ENCODE assay signal across 8 cellular contexts in genomic region chr12:51424662-51425539, GRCh38. TPM values are rescaled to one million over a fixed set of nuclear protein-coding genes. Genes with fewer than 3 reads are reported as not detected.
DNase-seq lines count a peak whose midpoint lies in the region; ATAC-seq, FAIRE-seq and TF ChIP-seq lines count a peak whose summit lies in the region.

TSS of gene SLC4A8 (plus strand) at chr12:51424831. CDS start at chr12:51424988, 157 bp downstream.

- no peaks in the 10 kb centered on the region for H4K20me1 ChIP-seq in fibroblast of lung (ENCODE audit: control insufficient read depth, extremely low read depth, insufficient read depth, low read length)

- peak within 1 kb of the TSS; percentile 78 for H3K4me2 ChIP-seq in fibroblast of lung (ENCODE audit: extremely low read depth, insufficient read depth, low read length)

- peak within 1 kb of the TSS; percentile 62 for H3K27ac ChIP-seq in fibroblast of lung (ENCODE audit: insufficient read depth, low read length)

- peaks cover 2% of the 10 kb centered on the region for H3K4me1 ChIP-seq in fibroblast of lung (ENCODE audit: control insufficient read depth, extremely low read depth, insufficient read depth, low read length)

- H3K9me3 Mint-ChIP-seq in naive B cell = no peaks in the 10 kb centered on the region

- peak within 1 kb of the TSS; percentile 79 to 89 (median 85) for H3K4me3 Mint-ChIP-seq in naive B cell

- peak; percentile 53 for TF ChIP-seq CTCF in D721Med (IDR thresholded peaks at IDR 0.05; ENCODE audit: insufficient read depth, missing control alignments)
- peak; percentile 68 to 77 for TF ChIP-seq CTCF in fibroblast of lung (conservative IDR thresholded peaks at IDR 0.05 in 1 of 2, IDR thresholded peaks at IDR 0.05 in 1 of 2; ENCODE audit: low read depth in 1 of 2, low read length in 2 of 2)

- DNase-seq in D721Med (ENCODE audit: insufficient read length, low spot score) = peak; percentile 80
- peak; percentile 75 for DNase-seq in HuH-7.5 (ENCODE audit: low spot score)
- peak; percentile 61 for DNase-seq in activated T-helper 1 cell treated with Interleukin-2 at 50 U/mL for 16 hours (ENCODE audit: low read depth)
- peak; percentile 88 to 89 for DNase-seq in fibroblast of lung (ENCODE audit: low read depth in 2 of 2)
- peak; percentile 79 for DNase-seq in naive B cell
- peak; percentile 65 to 75 for DNase-seq in stimulated activated CD8-positive, alpha-beta memory T cell treated with anti-CD3 and anti-CD28 coated beads, Interleukin-7, amount 100 ng/mL, for 48 hours (ENCODE audit: extremely low read depth in 1 of 2, low read depth in 1 of 2)

- H3K79me2 ChIP-seq in fibroblast of lung (ENCODE audit: control insufficient read depth, insufficient read depth, low read length) = peaks cover 2% of the 10 kb centered on the region

- H2AFZ ChIP-seq in fibroblast of lung (ENCODE audit: low read length) = peak within 1 kb of the TSS; percentile 94

- no peaks in the 10 kb centered on the region for H3K27me3 Mint-ChIP-seq in naive B cell

- H3K9ac ChIP-seq in fibroblast of lung (ENCODE audit: insufficient read depth, low read length) = peak within 1 kb of the TSS; percentile 55

- no peaks in the 10 kb centered on the region for H3K9me3 ChIP-seq in fibroblast of lung (ENCODE audit: control insufficient read depth, insufficient read depth, low read depth, low read length)

- FAIRE-seq in D721Med (lab: Jason Lieb, UNC) = no peak

- ATAC-seq in GM21526 (IDR thresholded peaks at IDR 0.05; ENCODE audit: low FRiP score, unreplicated experiment) (peak; percentile 75), naive B cell (ENCODE audit: low read depth in 2 of 2) (peak; percentile 87 to 88)

- H3K36me3 Mint-ChIP-seq in naive B cell = peaks cover 0 to 4% of the 10 kb centered on the region in 2 donors

- H3K4me3 ChIP-seq in fibroblast of lung (replicated peaks in 1 of 4; ENCODE audit: control extremely low read depth in 1 of 4, insufficient read depth in 1 of 4, low read depth in 3 of 4, low read length in 4 of 4) = peak within 1 kb of the TSS; percentile 68 to 87 (median 74)

- no peaks in the 10 kb centered on the region for H3K27me3 ChIP-seq in fibroblast of lung (ENCODE audit: control insufficient read depth, insufficient read depth, low read length)

- peak within 1 kb of the TSS; percentile 27 to 92 (median 84) for H3K27ac Mint-ChIP-seq in naive B cell

- peaks cover 28 to 44% (median 41%) of the 10 kb centered on the region in 3 donors for H3K4me1 Mint-ChIP-seq in naive B cell

- H3K36me3 ChIP-seq in fibroblast of lung (ENCODE audit: control insufficient read depth, insufficient read depth, low read length) = no peaks in the 10 kb centered on the region

TF ChIP-seq in PFSK-1, 5 proteins besides CTCF, POLR2A, EP300 and RAD21:
- TF ChIP-seq FOXP2 (optimal IDR thresholded peaks at IDR 0.05; ENCODE audit: borderline replicate concordance, extremely low read depth, extremely low read length, insufficient read depth) (peak; percentile 17), SIN3A (IDR thresholded peaks at IDR 0.05; ENCODE audit: borderline replicate concordance, insufficient read depth, low read length) (no peak)

RNA-seq across cellular contexts. Expression of gene SLC4A8, which starts in this region (rescaled TPM):
- 0.98 TPM for polyA plus RNA-seq in PFSK-1 (2012; ENCODE audit: insufficient read length, low read depth)
- total RNA-seq in fibroblast of lung = 3.3 and 7.3 TPM in 2 replicates
- 4.9 and 12.4 TPM in 2 replicates for polyA plus RNA-seq in fibroblast of lung
- 3.2 and 6.9 TPM in 2 replicates for polyA plus RNA-seq in fibroblast of lung (2012)
- 8.6 and 11.3 TPM in 2 replicates for polyA minus RNA-seq in fibroblast of lung (ENCODE audit: low replicate concordance)
- 1 to 10 TPM in 4 of 6 donors, under 1 TPM in 2; 0.34 to 6.2 (median 1.6) TPM for polyA plus RNA-seq in naive B cell (ENCODE audit: low read depth in 6 of 6)

Comparison
In these comparisons a context has a peak if more than half of its experiments do, and no peak if none do; other contexts are left out.
1. Peak in every context shown above with its lines: DNase-seq, ATAC-seq, H3K4me3 ChIP-seq and H3K27ac ChIP-seq.